Comparison of ENCODE assay signal across 8 cellular contexts in the genomic region with DNA sequence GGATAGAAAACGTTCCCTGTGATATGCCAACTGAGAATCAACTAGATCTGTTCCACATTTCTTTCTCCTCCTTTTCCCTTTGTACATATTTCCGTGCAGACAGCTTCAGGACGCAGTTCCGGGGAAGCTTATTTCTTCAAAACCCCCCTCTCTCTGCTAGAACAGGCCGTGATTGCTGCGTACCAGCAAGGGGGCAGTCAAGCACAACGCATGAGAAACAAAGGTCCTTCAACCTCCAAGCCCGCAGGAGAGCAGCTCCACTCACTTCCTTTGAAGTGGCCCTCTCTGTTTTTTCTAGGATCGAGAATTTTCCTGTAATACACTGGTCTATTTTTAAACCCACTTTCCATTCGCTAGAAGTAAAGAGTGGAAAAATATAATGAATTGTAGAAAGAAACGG.
A peak's percentile ranks its signal among the peaks of the same experiment; 100 is the strongest.
DNase-seq lines count a peak whose midpoint lies in the region; ATAC-seq and TF ChIP-seq lines count a peak whose summit lies in the region.

No MANE protein-coding gene starts in this region.

- no peak overlapping the region for H4K12ac ChIP-seq in trophoblast cell (ENCODE audit: low read depth, low read length)

- no peak overlapping the region for H3K4me2 ChIP-seq in trophoblast cell (ENCODE audit: low read length)

- H2BK5ac ChIP-seq in trophoblast cell (ENCODE audit: low read depth, low read length, poor library complexity): no peak overlapping the region

- peak overlapping the region; percentile 44 for H3K9ac ChIP-seq in trophoblast cell (ENCODE audit: low read length)

- H3K14ac ChIP-seq in trophoblast cell (ENCODE audit: low read length): no peak overlapping the region

- H3K4me3 ChIP-seq in right atrium auricular region (no peak overlapping the region), foreskin fibroblast (ENCODE audit: low read depth in 1 of 2, low read length in 2 of 2) (no peak overlapping the region), trophoblast cell (ENCODE audit: low read depth, low read length) (no peak overlapping the region)
- no peak overlapping the region for H3K4me3 ChIP-seq in effector memory CD4-positive, alpha-beta T cell (ENCODE audit: insufficient read depth, low read depth, low read length, poor library complexity, severe bottlenecking)

- peaks cover 9 to 13% of the 10 kb centered on the region in 2 donors for H3K9me3 Mint-ChIP-seq in stimulated activated naive CD8-positive, alpha-beta T cell treated with anti-CD3 and anti-CD28 coated beads, Interleukin-15, amount 100 ng/mL, for 72 hours

- H3K27me3 ChIP-seq in right atrium auricular region: no peaks in the 10 kb centered on the region
- no peaks in the 10 kb centered on the region for H3K27me3 ChIP-seq in trophoblast cell (ENCODE audit: insufficient read depth, low read length)
- H3K27me3 ChIP-seq in effector memory CD4-positive, alpha-beta T cell (replicated peaks; ENCODE audit: control insufficient read depth, insufficient read depth, low read length, poor library complexity, severe bottlenecking): no peaks in the 10 kb centered on the region

- no peak overlapping the region for H3K4me3 Mint-ChIP-seq in stimulated activated naive CD8-positive, alpha-beta T cell treated with anti-CD3 and anti-CD28 coated beads, Interleukin-15, amount 100 ng/mL, for 72 hours

- H3K4me1 ChIP-seq in right atrium auricular region (peaks cover 0 to 11% of the 10 kb centered on the region in 2 donors), trophoblast cell (ENCODE audit: control insufficient read depth in 1 of 2, insufficient read depth in 2 of 2, low read length in 2 of 2) (no peaks in the 10 kb centered on the region)
- H3K4me1 ChIP-seq in effector memory CD4-positive, alpha-beta T cell (ENCODE audit: control insufficient read depth, insufficient read depth, low read length, poor library complexity, severe bottlenecking): no peaks in the 10 kb centered on the region

- WGBS in trophoblast cell (ENCODE audit: extremely low coverage, insufficient coverage, insufficient read length): 100% methylated on average over 1 of the region's 11 CpGs

- no peaks in the 10 kb centered on the region for H3K79me2 ChIP-seq in trophoblast cell (ENCODE audit: control insufficient read depth, insufficient read depth, low read length, poor library complexity)

- H3K9me3 ChIP-seq in right atrium auricular region (no peaks in the 10 kb centered on the region), trophoblast cell (ENCODE audit: insufficient read depth, low read depth, low read length) (peaks cover 4% of the 10 kb centered on the region)
- no peaks in the 10 kb centered on the region for H3K9me3 ChIP-seq in effector memory CD4-positive, alpha-beta T cell (ENCODE audit: control insufficient read depth, low read length)

- ATAC-seq in Right ventricle myocardium superior (ENCODE audit: poor library complexity) (peak; percentile 94), GM21825 (IDR thresholded peaks at IDR 0.05; ENCODE audit: unreplicated experiment) (no peak)
- ATAC-seq in stimulated activated naive CD8-positive, alpha-beta T cell treated with anti-CD3 and anti-CD28 coated beads, Interleukin-15, amount 100 ng/mL, for 72 hours: no peak

- no peak overlapping the region for H3K18ac ChIP-seq in trophoblast cell (ENCODE audit: low read length)

- no peak overlapping the region for H2AK5ac ChIP-seq in trophoblast cell (ENCODE audit: low read length)

- H3K23ac ChIP-seq in trophoblast cell (ENCODE audit: low read length): no peak overlapping the region

- no peak overlapping the region for H2AFZ ChIP-seq in trophoblast cell (ENCODE audit: insufficient read depth, low read length, poor library complexity)

- TF ChIP-seq CTCF in right atrium auricular region (IDR thresholded peaks at IDR 0.05): peak in 1 of 2 donors; percentile 77
- peak; percentile 81 for TF ChIP-seq CTCF in foreskin fibroblast (IDR thresholded peaks at IDR 0.05; ENCODE audit: low read depth, low read length)

- H2BK120ac ChIP-seq in trophoblast cell (ENCODE audit: insufficient read depth, low read length, poor library complexity): no peak overlapping the region

- no peak for DNase-seq in Right ventricle myocardium superior
- DNase-seq in right atrium auricular region (ENCODE audit: low spot score): no peak
- DNase-seq in SHP77 (lab: John Stamatoyannopoulos, UW): peak; percentile 79 to 86
- DNase-seq in foreskin fibroblast: peak; percentile 50 to 66
- peak; percentile 24 to 57 for DNase-seq in trophoblast cell
- no peak for DNase-seq in effector memory CD4-positive, alpha-beta T cell
- DNase-seq in stimulated activated naive CD8-positive, alpha-beta T cell treated with anti-CD3 and anti-CD28 coated beads, Interleukin-15, amount 100 ng/mL, for 72 hours: no peak

- H3K36me3 ChIP-seq in right atrium auricular region: no peaks in the 10 kb centered on the region
- no peaks in the 10 kb centered on the region for H3K36me3 ChIP-seq in trophoblast cell (ENCODE audit: control insufficient read depth in 1 of 2, insufficient read depth in 2 of 2, low read length in 2 of 2)
- no peaks in the 10 kb centered on the region for H3K36me3 ChIP-seq in effector memory CD4-positive, alpha-beta T cell (ENCODE audit: control insufficient read depth, insufficient read depth, low read length)

- H4K91ac ChIP-seq in trophoblast cell (ENCODE audit: low read depth, low read length): no peak overlapping the region

- H4K8ac ChIP-seq in trophoblast cell (ENCODE audit: low read depth, low read length): no peak overlapping the region

- no peak overlapping the region for H3K4ac ChIP-seq in trophoblast cell (ENCODE audit: low read depth, low read length)

- H3K27ac Mint-ChIP-seq in stimulated activated naive CD8-positive, alpha-beta T cell treated with anti-CD3 and anti-CD28 coated beads, Interleukin-15, amount 100 ng/mL, for 72 hours: no peak overlapping the region

- H3K27me3 Mint-ChIP-seq in stimulated activated naive CD8-positive, alpha-beta T cell treated with anti-CD3 and anti-CD28 coated beads, Interleukin-15, amount 100 ng/mL, for 72 hours: peaks cover 7% of the 10 kb centered on the region

- H2BK12ac ChIP-seq in trophoblast cell (ENCODE audit: low read length): no peak overlapping the region

- H3K4me1 Mint-ChIP-seq in stimulated activated naive CD8-positive, alpha-beta T cell treated with anti-CD3 and anti-CD28 coated beads, Interleukin-15, amount 100 ng/mL, for 72 hours: no peaks in the 10 kb centered on the region

- no peaks in the 10 kb centered on the region for H3K79me1 ChIP-seq in trophoblast cell (ENCODE audit: low read length)

- intact Hi-C loops in Right ventricle myocardium superior (cut with DNase I): loop anchor here (5.0 kb wide), 2 partner anchors 263 to 718 kb away; no protein-coding TSS in a partner anchor

- H3K27ac ChIP-seq in right atrium auricular region: no peak overlapping the region
- H3K27ac ChIP-seq in trophoblast cell (ENCODE audit: low read depth, low read length): no peak overlapping the region
- no peak overlapping the region for H3K27ac ChIP-seq in effector memory CD4-positive, alpha-beta T cell (ENCODE audit: insufficient read depth, low read length, poor library complexity, severe bottlenecking)

Comparison
In these comparisons a context has a peak if more than half of its experiments do, and no peak if none do; other contexts are left out.
1. DNase-seq: peak in SHP77 (2 of 2), foreskin fibroblast (2 of 2) and trophoblast cell (2 of 2); none in Right ventricle myocardium superior (single experiment), right atrium auricular region (single experiment), effector memory CD4-positive, alpha-beta T cell (0 of 3) and stimulated activated naive CD8-positive, alpha-beta T cell treated with anti-CD3 and anti-CD28 coated beads, Interleukin-15, amount 100 ng/mL, for 72 hours (0 of 2).